ENCODE assay signal across 8 cellular contexts in the genomic region with DNA sequence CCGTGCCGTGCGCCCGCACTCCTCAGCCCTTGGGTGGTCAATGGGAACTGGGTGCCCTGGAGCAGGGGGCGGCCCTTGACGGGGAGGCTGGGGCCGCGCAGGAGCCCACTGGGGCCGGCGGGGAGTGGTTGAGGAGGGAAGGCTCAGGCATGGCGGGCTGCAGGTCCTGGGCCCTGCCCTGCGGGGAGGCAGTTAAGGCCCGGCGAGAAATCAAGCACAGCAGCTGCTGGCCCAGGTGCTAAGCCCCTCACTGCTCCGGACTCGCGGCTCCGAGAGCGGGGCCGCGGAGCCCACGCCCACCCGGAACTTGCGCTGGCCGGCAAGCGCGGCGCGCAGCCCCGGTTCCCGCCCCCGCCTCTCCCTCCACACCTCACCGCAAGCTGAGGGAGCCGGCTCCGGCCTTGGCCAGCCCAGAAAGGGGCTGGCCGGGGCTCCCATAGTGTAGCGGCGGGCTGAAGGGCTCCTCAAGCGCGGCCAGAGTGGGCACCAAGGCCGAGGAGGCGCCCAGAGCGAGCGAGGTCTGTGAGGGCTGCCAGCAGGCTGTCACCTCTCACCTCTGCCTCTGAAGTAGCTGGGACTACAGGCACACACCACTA. TPM values are rescaled to one million over a fixed set of nuclear protein-coding genes. Genes with fewer than 3 reads are reported as not detected.
DNase-seq lines count a peak whose midpoint lies in the region; ATAC-seq and TF ChIP-seq lines count a peak whose summit lies in the region.
"Had no signal": no experiment of that assay in that cellular context is flagged by ENCODE, and none has a peak within 500 bp of the region (broad histone marks: within the 10 kb centered on the region; RNA-seq: fewer than 3 reads in every experiment).

No MANE protein-coding gene starts in this region.

- H3K36me3 Mint-ChIP-seq in stimulated activated effector memory CD8-positive, alpha-beta T cell treated with anti-CD3 and anti-CD28 coated beads, Interleukin-12 subunit alpha, Interleukin-12 subunit beta, amount 100 ng/mL, for 72 hours = no peaks in the 10 kb centered on the region

- intact Hi-C loops in left ventricle myocardium superior (cut with micrococcal nuclease) = no loop called here

- peak in 1 of 2 experiments; percentile 7 for DNase-seq in HL-60 (ENCODE audit: low read depth in 1 of 2, low spot score in 1 of 2)
- peak; percentile 19 for DNase-seq in activated naive CD4-positive, alpha-beta T cell treated with anti-CD3 and anti-CD28 coated beads, Interleukin-2, amount 50 U/mL, for 16 hours
- peak; percentile 45 for DNase-seq in left ventricle myocardium superior
- DNase-seq in stimulated activated effector memory CD8-positive, alpha-beta T cell treated with anti-CD3 and anti-CD28 coated beads, Interleukin-12 subunit alpha, Interleukin-12 subunit beta, amount 100 ng/mL, for 72 hours (ENCODE audit: low spot score in 2 of 2) = no peak
- no peak for DNase-seq in KBM-7
- DNase-seq in NCI-H510A treated with DMSO at 0.1 percent for 48 hours (lab: John Stamatoyannopoulos, UW) = no peak

- no peaks in the 10 kb centered on the region for H3K4me1 Mint-ChIP-seq in stimulated activated effector memory CD8-positive, alpha-beta T cell treated with anti-CD3 and anti-CD28 coated beads, Interleukin-12 subunit alpha, Interleukin-12 subunit beta, amount 100 ng/mL, for 72 hours

- in situ Hi-C loops in KBM-7 (cut with MboI; ENCODE audit: low pct_unique_long_range_greater_than_20kb, low sequenced_read_pairs) = no loop called here

- peak overlapping the region; percentile 26 for H3K4me3 ChIP-seq in HL-60 (replicated peaks; ENCODE audit: insufficient read depth, low read length)

- ATAC-seq in left ventricle myocardium superior (peak; percentile 71), HG02588 (IDR thresholded peaks at IDR 0.05; ENCODE audit: unreplicated experiment) (no peak)
- ATAC-seq in stimulated activated effector memory CD8-positive, alpha-beta T cell treated with anti-CD3 and anti-CD28 coated beads, Interleukin-12 subunit alpha, Interleukin-12 subunit beta, amount 100 ng/mL, for 72 hours = peak; percentile 44

- no peaks in the 10 kb centered on the region for H3K9me3 Mint-ChIP-seq in stimulated activated effector memory CD8-positive, alpha-beta T cell treated with anti-CD3 and anti-CD28 coated beads, Interleukin-12 subunit alpha, Interleukin-12 subunit beta, amount 100 ng/mL, for 72 hours

- H3K27ac ChIP-seq in HL-60 (replicated peaks) = no peak overlapping the region

- H3K4me3 Mint-ChIP-seq in stimulated activated effector memory CD8-positive, alpha-beta T cell treated with anti-CD3 and anti-CD28 coated beads, Interleukin-12 subunit alpha, Interleukin-12 subunit beta, amount 100 ng/mL, for 72 hours = peak overlapping the region; percentile 42

- H3K27me3 ChIP-seq in HL-60 (ENCODE audit: insufficient read depth, poor library complexity, severe bottlenecking) = no peaks in the 10 kb centered on the region

- TF ChIP-seq CTCF in HL-60 (IDR thresholded peaks at IDR 0.05; ENCODE audit: insufficient read depth, low read length) = no peak

- peak overlapping the region; percentile 18 for H3K27ac Mint-ChIP-seq in stimulated activated effector memory CD8-positive, alpha-beta T cell treated with anti-CD3 and anti-CD28 coated beads, Interleukin-12 subunit alpha, Interleukin-12 subunit beta, amount 100 ng/mL, for 72 hours

RNA-seq across cellular contexts. Expression of gene GP9, which starts 7.8 kb away (rescaled TPM):
- not detected for total RNA-seq in left ventricle myocardium superior
- total RNA-seq: NCI-H460 had no signal

RNA-seq across cellular contexts. Expression of gene RAB43, which starts 53.2 kb away (rescaled TPM):
- total RNA-seq in left ventricle myocardium superior = 3.3 TPM

Comparison
In these comparisons a context has a peak if more than half of its experiments do, and no peak if none do; other contexts are left out.
1. DNase-seq: peak in activated naive CD4-positive, alpha-beta T cell treated with anti-CD3 and anti-CD28 coated beads, Interleukin-2, amount 50 U/mL, for 16 hours (single experiment) and left ventricle myocardium superior (single experiment); none in stimulated activated effector memory CD8-positive, alpha-beta T cell treated with anti-CD3 and anti-CD28 coated beads, Interleukin-12 subunit alpha, Interleukin-12 subunit beta, amount 100 ng/mL, for 72 hours (0 of 2), KBM-7 (single experiment) and NCI-H510A treated with DMSO at 0.1 percent for 48 hours (single experiment).